Comparison of ENCODE assay signal across 2 cellular contexts in the genomic region with DNA sequence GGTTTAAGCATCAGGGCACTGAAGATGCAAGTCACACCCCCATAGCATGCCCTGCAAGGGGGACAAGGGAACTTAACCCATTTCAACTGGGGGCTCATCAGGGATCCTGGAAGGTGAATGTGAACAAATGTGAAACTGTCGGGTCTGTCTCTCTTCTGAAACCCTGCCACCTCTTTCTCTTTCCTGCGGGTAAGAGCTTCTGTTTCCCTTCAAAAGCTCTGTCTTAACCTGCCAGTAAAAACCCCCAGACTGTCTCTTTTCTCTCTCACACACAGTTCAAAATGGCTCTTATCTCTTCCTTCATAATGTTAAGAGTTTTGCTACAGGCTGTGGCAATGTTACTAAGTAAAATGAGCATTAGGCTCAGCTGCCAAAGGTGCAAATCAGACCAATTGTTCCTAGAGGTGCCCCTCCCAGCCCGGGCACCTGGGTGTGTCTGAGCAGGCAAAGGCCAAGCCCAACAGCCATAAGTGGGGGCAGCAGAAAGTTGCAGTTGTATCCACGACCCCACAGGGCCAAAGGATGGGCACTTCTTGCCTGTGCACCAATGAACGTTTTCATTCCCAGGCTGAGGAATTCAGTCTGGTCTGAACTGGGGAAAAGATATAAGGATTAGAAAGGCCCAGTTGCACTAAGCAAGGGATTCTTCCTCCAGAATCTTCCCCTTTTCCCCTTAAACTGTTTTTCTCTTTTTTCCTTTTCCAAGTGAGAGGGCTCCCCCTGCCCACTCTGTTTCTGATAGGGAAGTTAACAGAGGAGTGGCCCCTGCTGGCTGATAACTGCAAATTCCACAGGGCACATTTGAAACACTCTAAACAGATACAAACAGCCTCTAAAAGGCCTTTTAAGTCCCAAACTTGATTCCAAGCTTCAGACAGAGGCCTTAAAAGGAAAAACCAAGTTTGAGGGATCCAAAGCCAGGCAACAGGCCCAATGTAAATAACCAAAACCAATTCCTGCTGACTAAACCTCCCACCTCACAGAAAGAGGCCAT.
TF ChIP-seq lines count a peak whose summit lies in the region.

No MANE protein-coding gene starts in this region.

TF ChIP-seq in SK-N-SH, 30 proteins besides CTCF, POLR2A, EP300 and RAD21 (continued from another document):
- TF ChIP-seq, protein P1, sequence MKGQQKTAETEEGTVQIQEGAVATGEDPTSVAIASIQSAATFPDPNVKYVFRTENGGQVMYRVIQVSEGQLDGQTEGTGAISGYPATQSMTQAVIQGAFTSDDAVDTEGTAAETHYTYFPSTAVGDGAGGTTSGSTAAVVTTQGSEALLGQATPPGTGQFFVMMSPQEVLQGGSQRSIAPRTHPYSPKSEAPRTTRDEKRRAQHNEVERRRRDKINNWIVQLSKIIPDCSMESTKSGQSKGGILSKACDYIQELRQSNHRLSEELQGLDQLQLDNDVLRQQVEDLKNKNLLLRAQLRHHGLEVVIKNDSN (IDR thresholded peaks at IDR 0.05; ENCODE audit: borderline replicate concordance, low read depth) = no peak
- TF ChIP-seq RXRA (IDR thresholded peaks at IDR 0.05; ENCODE audit: borderline replicate concordance, low read depth) (no peak), SMC3 (IDR thresholded peaks at IDR 0.05; ENCODE audit: low read depth, low read length) (no peak)

TF ChIP-seq in SK-N-SH treated with all-trans-retinoic acid at 6 μM for 48 hours, 23 proteins besides CTCF, POLR2A, EP300 and RAD21 (continued from another document):
- TF ChIP-seq, protein P2, sequence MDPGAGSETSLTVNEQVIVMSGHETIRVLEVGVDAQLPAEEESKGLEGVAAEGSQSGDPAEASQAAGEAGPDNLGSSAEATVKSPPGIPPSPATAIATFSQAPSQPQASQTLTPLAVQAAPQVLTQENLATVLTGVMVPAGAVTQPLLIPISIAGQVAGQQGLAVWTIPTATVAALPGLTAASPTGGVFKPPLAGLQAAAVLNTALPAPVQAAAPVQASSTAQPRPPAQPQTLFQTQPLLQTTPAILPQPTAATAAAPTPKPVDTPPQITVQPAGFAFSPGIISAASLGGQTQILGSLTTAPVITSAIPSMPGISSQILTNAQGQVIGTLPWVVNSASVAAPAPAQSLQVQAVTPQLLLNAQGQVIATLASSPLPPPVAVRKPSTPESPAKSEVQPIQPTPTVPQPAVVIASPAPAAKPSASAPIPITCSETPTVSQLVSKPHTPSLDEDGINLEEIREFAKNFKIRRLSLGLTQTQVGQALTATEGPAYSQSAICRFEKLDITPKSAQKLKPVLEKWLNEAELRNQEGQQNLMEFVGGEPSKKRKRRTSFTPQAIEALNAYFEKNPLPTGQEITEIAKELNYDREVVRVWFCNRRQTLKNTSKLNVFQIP (CRISPR knock-in tag; IDR thresholded peaks at IDR 0.05; ENCODE audit: borderline replicate concordance, low read depth) = no peak
- TF ChIP-seq ZNF70 (CRISPR knock-in tag; IDR thresholded peaks at IDR 0.05) (no peak), ZFP30 (CRISPR knock-in tag; IDR thresholded peaks at IDR 0.05) (no peak), SNAI2 (CRISPR knock-in tag; IDR thresholded peaks at IDR 0.05) (no peak), ZFP3 (CRISPR knock-in tag; IDR thresholded peaks at IDR 0.05) (no peak), ARNTL (CRISPR knock-in tag; IDR thresholded peaks at IDR 0.05; ENCODE audit: borderline replicate concordance, low read depth) (no peak), GLIS3 (CRISPR knock-in tag; IDR thresholded peaks at IDR 0.05) (no peak), CSDC2 (CRISPR knock-in tag; IDR thresholded peaks at IDR 0.05) (no peak), ZC3H10 (CRISPR knock-in tag; IDR thresholded peaks at IDR 0.05) (no peak), ISL1 (CRISPR knock-in tag; IDR thresholded peaks at IDR 0.05) (no peak), ZNF8 (CRISPR knock-in tag; IDR thresholded peaks at IDR 0.05) (no peak)
- TF ChIP-seq, protein P3, sequence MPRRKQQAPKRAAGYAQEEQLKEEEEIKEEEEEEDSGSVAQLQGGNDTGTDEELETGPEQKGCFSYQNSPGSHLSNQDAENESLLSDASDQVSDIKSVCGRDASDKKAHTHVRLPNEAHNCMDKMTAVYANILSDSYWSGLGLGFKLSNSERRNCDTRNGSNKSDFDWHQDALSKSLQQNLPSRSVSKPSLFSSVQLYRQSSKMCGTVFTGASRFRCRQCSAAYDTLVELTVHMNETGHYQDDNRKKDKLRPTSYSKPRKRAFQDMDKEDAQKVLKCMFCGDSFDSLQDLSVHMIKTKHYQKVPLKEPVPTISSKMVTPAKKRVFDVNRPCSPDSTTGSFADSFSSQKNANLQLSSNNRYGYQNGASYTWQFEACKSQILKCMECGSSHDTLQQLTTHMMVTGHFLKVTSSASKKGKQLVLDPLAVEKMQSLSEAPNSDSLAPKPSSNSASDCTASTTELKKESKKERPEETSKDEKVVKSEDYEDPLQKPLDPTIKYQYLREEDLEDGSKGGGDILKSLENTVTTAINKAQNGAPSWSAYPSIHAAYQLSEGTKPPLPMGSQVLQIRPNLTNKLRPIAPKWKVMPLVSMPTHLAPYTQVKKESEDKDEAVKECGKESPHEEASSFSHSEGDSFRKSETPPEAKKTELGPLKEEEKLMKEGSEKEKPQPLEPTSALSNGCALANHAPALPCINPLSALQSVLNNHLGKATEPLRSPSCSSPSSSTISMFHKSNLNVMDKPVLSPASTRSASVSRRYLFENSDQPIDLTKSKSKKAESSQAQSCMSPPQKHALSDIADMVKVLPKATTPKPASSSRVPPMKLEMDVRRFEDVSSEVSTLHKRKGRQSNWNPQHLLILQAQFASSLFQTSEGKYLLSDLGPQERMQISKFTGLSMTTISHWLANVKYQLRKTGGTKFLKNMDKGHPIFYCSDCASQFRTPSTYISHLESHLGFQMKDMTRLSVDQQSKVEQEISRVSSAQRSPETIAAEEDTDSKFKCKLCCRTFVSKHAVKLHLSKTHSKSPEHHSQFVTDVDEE (CRISPR knock-in tag; IDR thresholded peaks at IDR 0.05) = no peak
